Comparison of ENCODE assay signal across 1 cellular context in genomic region chr19:8192227-8192820, GRCh38.
TF ChIP-seq lines count a peak whose summit lies in the region.

No MANE protein-coding gene starts in this region.

TF ChIP-seq in GM23338, 12 proteins besides CTCF, POLR2A, EP300 and RAD21 (continued from another document):
- no peak for TF ChIP-seq ZNF462 (CRISPR knock-in tag; IDR thresholded peaks at IDR 0.05)
- TF ChIP-seq STAT1 (IDR thresholded peaks at IDR 0.05; ENCODE audit: unreplicated experiment): no peak
- TF ChIP-seq ZNF114 (CRISPR knock-in tag; IDR thresholded peaks at IDR 0.05): no peak
- no peak for TF ChIP-seq ETS1 (IDR thresholded peaks at IDR 0.05)
